In the genomic region with DNA sequence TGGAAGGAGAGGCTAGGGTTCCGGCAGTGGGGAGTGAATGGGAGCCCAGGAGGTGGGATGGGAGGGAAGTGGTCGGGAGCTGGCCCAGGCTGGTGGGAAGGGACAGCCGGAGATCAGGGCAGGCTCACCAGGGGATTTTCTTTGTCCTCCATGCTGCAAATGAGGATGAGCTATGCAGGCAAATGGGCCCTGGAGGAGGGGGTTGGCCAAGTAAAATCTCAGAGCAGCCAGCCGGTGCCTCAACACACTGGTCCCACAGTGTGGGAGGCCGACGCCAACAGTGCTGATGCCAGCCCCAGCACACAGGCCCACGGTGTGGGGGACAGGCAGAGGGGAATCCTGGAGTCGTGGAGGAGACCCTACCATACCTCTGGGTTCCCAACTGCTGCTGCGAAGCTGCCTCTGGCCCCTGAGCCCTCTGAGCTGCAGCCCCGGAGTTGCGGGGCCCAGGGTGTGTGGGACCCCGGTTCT, we compare ENCODE assay signal across 1 cellular context.
TF ChIP-seq lines count a peak whose summit lies in the region.

No MANE protein-coding gene starts in this region.

TF ChIP-seq in H1, 55 proteins besides CTCF, POLR2A, EP300 and RAD21:
- no peak for TF ChIP-seq KDM5A (IDR thresholded peaks at IDR 0.05; ENCODE audit: low read length)
- TF ChIP-seq YY1 (IDR thresholded peaks at IDR 0.05; ENCODE audit: low read depth, low read length), result peak; percentile 84
